10 cellular contexts compared by ENCODE assay signal in the genomic region with DNA sequence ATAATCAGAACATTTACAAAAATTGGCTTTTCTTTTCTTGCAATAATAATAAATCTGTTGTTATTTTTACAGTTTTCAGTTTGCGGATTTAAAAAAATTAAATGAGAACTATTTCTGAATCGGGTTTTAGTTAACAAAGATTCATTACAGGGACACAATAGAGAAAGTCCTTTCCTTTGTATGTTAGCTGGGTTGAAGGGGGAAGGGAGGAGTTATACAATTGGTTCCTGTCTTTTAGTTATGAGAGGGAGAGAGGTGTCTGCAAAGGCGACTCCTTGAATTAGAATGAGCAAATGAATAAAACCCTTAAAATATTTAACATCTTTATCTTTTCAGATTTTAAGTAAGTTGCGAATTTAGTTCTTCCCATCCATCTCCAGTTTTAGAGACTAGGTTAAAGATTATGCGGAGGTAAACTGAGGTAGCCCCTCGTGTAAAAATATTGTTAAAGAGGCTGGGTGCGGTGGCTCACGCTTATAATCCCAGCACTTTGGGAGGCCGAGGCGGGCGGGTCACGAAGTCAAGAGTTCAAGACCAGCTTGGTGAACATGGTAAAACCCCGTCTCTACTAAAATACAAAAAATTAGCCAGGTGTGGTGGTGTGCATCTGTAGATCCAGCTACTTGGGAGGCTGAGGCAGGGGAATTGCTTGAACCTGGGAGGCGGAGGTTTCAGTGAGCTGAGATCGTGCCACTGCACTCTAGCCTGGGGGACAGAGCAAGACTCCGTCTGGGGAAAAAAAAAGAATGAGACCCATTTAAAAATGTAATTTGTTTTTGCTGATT. TPM values are rescaled to one million over a fixed set of nuclear protein-coding genes. Genes with fewer than 3 reads are reported as not detected.
DNase-seq lines count a peak whose midpoint lies in the region; ATAC-seq and TF ChIP-seq lines count a peak whose summit lies in the region.
"Had no signal": no experiment of that assay in that cellular context is flagged by ENCODE, and none has a peak within 500 bp of the region (broad histone marks: within the 10 kb centered on the region; RNA-seq: fewer than 3 reads in every experiment).

No MANE protein-coding gene starts in this region.

- ATAC-seq in naive B cell (ENCODE audit: low read depth in 2 of 2) = no peak
- no peak for ATAC-seq in HG02571 (IDR thresholded peaks at IDR 0.05; ENCODE audit: unreplicated experiment)
- no peak for ATAC-seq in GM21529 (IDR thresholded peaks at IDR 0.05; ENCODE audit: unreplicated experiment)
- ATAC-seq: body of pancreas had no signal

- H3K9me3 ChIP-seq in HUES48 (ENCODE audit: control insufficient read depth, insufficient read depth, low read length) = no peaks in the 10 kb centered on the region
- H3K9me3 ChIP-seq in ascending aorta = no peaks in the 10 kb centered on the region
- no peaks in the 10 kb centered on the region for H3K9me3 ChIP-seq in colonic mucosa
- H3K9me3 ChIP-seq: body of pancreas had no signal

- peak overlapping the region; percentile 42 to 96 (median 70) for H3K4me3 Mint-ChIP-seq in naive B cell

- DNase-seq in Ammon's horn (ENCODE audit: low spot score) (peak; percentile 48), ascending aorta (ENCODE audit: low spot score in 2 of 2) (no peak), naive B cell (no peak), GM13977 (ENCODE audit: low spot score) (no peak), colonic mucosa (no peak)
- DNase-seq: body of pancreas; stimulated activated naive CD4-positive, alpha-beta T cell had no signal

- peak overlapping the region; percentile 98 for H3K27ac ChIP-seq in HUES48 (ENCODE audit: low read depth, low read length)
- peak overlapping the region; percentile 37 to 49 for H3K27ac ChIP-seq in ascending aorta
- no peak overlapping the region for H3K27ac ChIP-seq in colonic mucosa

- no peaks in the 10 kb centered on the region for H3K9me3 Mint-ChIP-seq in naive B cell

- H3K4me3 ChIP-seq in HUES48 (ENCODE audit: low read depth, low read length) (peak overlapping the region; percentile 99), ascending aorta (peak overlapping the region in 1 of 2 donors; percentile 98), colonic mucosa (no peak overlapping the region)
- H3K4me3 ChIP-seq: body of pancreas had no signal

- H3K4me1 Mint-ChIP-seq in naive B cell = peaks cover 36 to 63% (median 37%) of the 10 kb centered on the region in 3 donors

- H3K9ac ChIP-seq in HUES48 (ENCODE audit: low read depth, low read length) (no peak overlapping the region), colonic mucosa (ENCODE audit: low read depth in 2 of 2, low read length in 2 of 2) (no peak overlapping the region)

- H3K27me3 Mint-ChIP-seq in naive B cell = no peaks in the 10 kb centered on the region

- intact Hi-C loops in ascending aorta (cut with DNase I) = no loop called here
- intact Hi-C loops in colonic mucosa (cut with DNase I) = no loop called here

- H3K27ac Mint-ChIP-seq in naive B cell = peak overlapping the region; percentile 63 to 95 (median 88)

- no peaks in the 10 kb centered on the region for H3K36me3 ChIP-seq in HUES48 (ENCODE audit: control insufficient read depth, insufficient read depth, low read length)
- no peaks in the 10 kb centered on the region for H3K36me3 ChIP-seq in ascending aorta
- no peaks in the 10 kb centered on the region for H3K36me3 ChIP-seq in colonic mucosa

- H3K27me3 ChIP-seq in HUES48 (ENCODE audit: control insufficient read depth, insufficient read depth, low read length) = no peaks in the 10 kb centered on the region
- no peaks in the 10 kb centered on the region for H3K27me3 ChIP-seq in ascending aorta
- H3K27me3 ChIP-seq in colonic mucosa = no peaks in the 10 kb centered on the region
- H3K27me3 ChIP-seq: body of pancreas had no signal

- TF ChIP-seq CTCF in ascending aorta (IDR thresholded peaks at IDR 0.05) (no peak), GM13977 (IDR thresholded peaks at IDR 0.05; ENCODE audit: extremely low read depth, insufficient read depth, missing control alignments) (no peak), colonic mucosa (IDR thresholded peaks at IDR 0.05) (no peak)

- H3K4me1 ChIP-seq in HUES48 (ENCODE audit: control insufficient read depth, insufficient read depth, low read length) (peaks cover 21% of the 10 kb centered on the region), ascending aorta (peaks cover 6 to 42% of the 10 kb centered on the region in 2 donors), colonic mucosa (peaks cover 8% of the 10 kb centered on the region)

- in situ Hi-C loops in GM13977 (cut with MboI; ENCODE audit: low pct_unique_long_range_greater_than_20kb, low sequenced_read_pairs, unreplicated experiment) = no loop called here

- H3K36me3 Mint-ChIP-seq in naive B cell = no peaks in the 10 kb centered on the region

RNA-seq across cellular contexts. Expression of a gene that starts 3.9 kb away (rescaled TPM):
- 53.9 TPM for total RNA-seq in ascending aorta
- polyA plus RNA-seq in naive B cell (ENCODE audit: low read depth in 6 of 6) = 10 to 100 TPM in 4 of 6 donors, 1 to 10 TPM in 1, under 1 TPM in 1; 0.96 to 63.0 (median 11.5) TPM
- 10 to 100 TPM; 40.9 to 42.5 TPM for total RNA-seq in colonic mucosa

RNA-seq across cellular contexts. Expression of a gene that starts 44.0 kb away (rescaled TPM):
- total RNA-seq in ascending aorta = not detected
- 1 to 10 TPM in 3 of 6 donors, under 1 TPM in 3; 0.11 to 1.3 (median 0.94) TPM for polyA plus RNA-seq in naive B cell (ENCODE audit: low read depth in 6 of 6)
- total RNA-seq in colonic mucosa = 1 to 10 TPM; 2.4 to 3.2 TPM
